14 cellular contexts compared by ENCODE assay signal in genomic region chr3:27462228-27462627, GRCh38. TPM values are rescaled to one million over a fixed set of nuclear protein-coding genes. Genes with fewer than 3 reads are reported as not detected.
A peak's percentile ranks its signal among the peaks of the same experiment; 100 is the strongest.
DNase-seq lines count a peak whose midpoint lies in the region; ATAC-seq, FAIRE-seq and TF ChIP-seq lines count a peak whose summit lies in the region.
"Had no signal": no experiment of that assay in that cellular context is flagged by ENCODE, and none has a peak within 500 bp of the region (broad histone marks: within the 10 kb centered on the region; RNA-seq: fewer than 3 reads in every experiment).

No MANE protein-coding gene starts in this region.

- H3K9me3 Mint-ChIP-seq in progenitor cell of endocrine pancreas (ENCODE audit: low read depth), result peaks cover 10% of the 10 kb centered on the region
- H3K9me3 Mint-ChIP-seq: CD4-positive, CD25-positive, alpha-beta regulatory T cell had no signal

- DNase-seq in GM12892 (ENCODE audit: insufficient read length) (no peak), T-helper 17 cell (no peak), endothelial cell of umbilical vein (ENCODE audit: low read depth, low spot score) (no peak), progenitor cell of endocrine pancreas (ENCODE audit: low spot score, unreplicated experiment) (no peak), posterior cingulate gyrus (no peak)
- DNase-seq: ACHN; CD4-positive, CD25-positive, alpha-beta regulatory T cell; DMS53; GOT3 had no signal

- no peaks in the 10 kb centered on the region for H3K4me1 ChIP-seq in endothelial cell of umbilical vein (ENCODE audit: control insufficient read depth, extremely low read depth, insufficient read depth, low read length)

- H3K36me3 ChIP-seq in endothelial cell of umbilical vein (ENCODE audit: control insufficient read depth in 2 of 2, extremely low read depth in 1 of 2, insufficient read depth in 2 of 2, low read length in 2 of 2), result no peaks in the 10 kb centered on the region
- H3K36me3 ChIP-seq: HAP-1 had no signal

- CTCF ChIA-PET in endothelial cell of umbilical vein (lab: Charles Lee), result no interaction called here

- peaks cover 98% of the 10 kb centered on the region for H3K79me2 ChIP-seq in endothelial cell of umbilical vein (ENCODE audit: control insufficient read depth, insufficient read depth, low read length)

- peaks cover 11% of the 10 kb centered on the region for H3K4me1 Mint-ChIP-seq in T-helper 17 cell
- H3K4me1 Mint-ChIP-seq in progenitor cell of endocrine pancreas (ENCODE audit: low read depth), result no peaks in the 10 kb centered on the region

- no peaks in the 10 kb centered on the region for H3K36me3 Mint-ChIP-seq in T-helper 17 cell (ENCODE audit: low read depth)
- peaks cover 28% of the 10 kb centered on the region for H3K36me3 Mint-ChIP-seq in progenitor cell of endocrine pancreas (ENCODE audit: insufficient read depth)

- no peak overlapping the region for H3K27ac Mint-ChIP-seq in T-helper 17 cell
- H3K27ac Mint-ChIP-seq in progenitor cell of endocrine pancreas, result peak overlapping the region; percentile 79

- no peaks in the 10 kb centered on the region for H3K9me3 ChIP-seq in T-helper 17 cell (ENCODE audit: control insufficient read depth, low read length, poor library complexity, severe bottlenecking)
- no peaks in the 10 kb centered on the region for H3K9me3 ChIP-seq in endothelial cell of umbilical vein (replicated peaks; ENCODE audit: control insufficient read depth, insufficient read depth, low read length)
- H3K9me3 ChIP-seq: HAP-1 had no signal

- no peak overlapping the region for H3K9ac ChIP-seq in endothelial cell of umbilical vein (replicated peaks; ENCODE audit: extremely low read depth, insufficient read depth, low read length)
- H3K9ac ChIP-seq: BLaER1 treated with 17β-estradiol and CSF1 and Interleukin-3, amounts not matched to agents 10 nM and 100 nM had no signal

- H2AFZ ChIP-seq in endothelial cell of umbilical vein (ENCODE audit: low read depth, low read length), result no peak overlapping the region

- H3K4me3 ChIP-seq in endothelial cell of umbilical vein (replicated peaks in 1 of 3; ENCODE audit: insufficient read depth in 1 of 3, low read depth in 1 of 3, low read length in 3 of 3), result no peak overlapping the region
- H3K4me3 ChIP-seq: BLaER1 treated with 17β-estradiol and CSF1 and Interleukin-3, amounts not matched to agents 10 nM and 100 nM; HAP-1 had no signal

- peaks cover 7% of the 10 kb centered on the region for H4K20me1 ChIP-seq in endothelial cell of umbilical vein (replicated peaks; ENCODE audit: control insufficient read depth, extremely low read depth, insufficient read depth, low read length)

- TF ChIP-seq POLR2A in GM12892 (IDR thresholded peaks at IDR 0.05; ENCODE audit: low read depth, low read length) (no peak), endothelial cell of umbilical vein (IDR thresholded peaks at IDR 0.05; ENCODE audit: low read depth, low read length) (no peak)

- no peak for ATAC-seq in T-helper 17 cell
- ATAC-seq in GM18511 (IDR thresholded peaks at IDR 0.05; ENCODE audit: unreplicated experiment), result no peak
- ATAC-seq in HG03571 (IDR thresholded peaks at IDR 0.05; ENCODE audit: unreplicated experiment), result no peak

- H3K27me3 Mint-ChIP-seq in T-helper 17 cell (no peaks in the 10 kb centered on the region), progenitor cell of endocrine pancreas (no peaks in the 10 kb centered on the region)
- H3K27me3 Mint-ChIP-seq: CD4-positive, CD25-positive, alpha-beta regulatory T cell had no signal

- no TSS peak for BruUV-seq in endothelial cell of umbilical vein (replicated peaks; lab: Mats Ljungman, UMichigan)

- H3K4me3 Mint-ChIP-seq in T-helper 17 cell (peak overlapping the region; percentile 3), progenitor cell of endocrine pancreas (ENCODE audit: low read depth) (no peak overlapping the region)
- H3K4me3 Mint-ChIP-seq: CD4-positive, CD25-positive, alpha-beta regulatory T cell had no signal

- no peaks in the 10 kb centered on the region for H3K27me3 ChIP-seq in endothelial cell of umbilical vein (ENCODE audit: control insufficient read depth in 2 of 2, insufficient read depth in 2 of 2, low read length in 2 of 2)
- H3K27me3 ChIP-seq: BLaER1 treated with 17β-estradiol and CSF1 and Interleukin-3, amounts not matched to agents 10 nM and 100 nM had no signal

- peak; percentile 5 for FAIRE-seq in GM12892 (lab: Jason Lieb, UNC)
- FAIRE-seq in endothelial cell of umbilical vein (lab: Jason Lieb, UNC), result peak; percentile 63
- FAIRE-seq: GM18507 had no signal

- H3K4me2 ChIP-seq in endothelial cell of umbilical vein (ENCODE audit: insufficient read depth, low read length), result no peak overlapping the region
- H3K4me2 ChIP-seq: BLaER1 treated with 17β-estradiol and CSF1 and Interleukin-3, amounts not matched to agents 10 nM and 100 nM had no signal

- intact Hi-C loops in endothelial cell of umbilical vein (cut with micrococcal nuclease) (no loop called here), posterior cingulate gyrus (cut with DNase I) (no loop called here)

- POLR2A ChIA-PET in endothelial cell of umbilical vein (lab: Charles Lee), result no interaction called here

- no peak for TF ChIP-seq CTCF in endothelial cell of umbilical vein (IDR thresholded peaks at IDR 0.05; ENCODE audit: extremely low read depth in 1 of 2, insufficient read depth in 1 of 2, low read depth in 1 of 2, low read length in 2 of 2)
- no peak for TF ChIP-seq CTCF in progenitor cell of endocrine pancreas (IDR thresholded peaks at IDR 0.05; ENCODE audit: unreplicated experiment)

- no peaks in the 10 kb centered on the region for H3K9me1 ChIP-seq in endothelial cell of umbilical vein (replicated peaks; ENCODE audit: control insufficient read depth, extremely low read depth, insufficient read depth, low read length)

- no peak overlapping the region for H3K27ac ChIP-seq in endothelial cell of umbilical vein (ENCODE audit: insufficient read depth, low read depth, low read length)
- H3K27ac ChIP-seq: BLaER1 treated with 17β-estradiol and CSF1 and Interleukin-3, amounts not matched to agents 10 nM and 100 nM had no signal

- dilution Hi-C loops in endothelial cell of umbilical vein (cut with MboI; ENCODE audit: extremely low pct_ligation_motif_present, low sequenced_read_pairs), result no loop called here

TF ChIP-seq in endothelial cell of umbilical vein, 7 proteins besides CTCF, POLR2A, EP300 and RAD21:
- TF ChIP-seq GATA2 (IDR thresholded peaks at IDR 0.05; ENCODE audit: insufficient read depth, insufficient read length, low read depth, low read length), result no peak
- no peak for TF ChIP-seq MYC (IDR thresholded peaks at IDR 0.05; ENCODE audit: low read depth, low read length)
- no peak for TF ChIP-seq JUN (IDR thresholded peaks at IDR 0.05; ENCODE audit: borderline replicate concordance, insufficient read depth, insufficient read length, low read depth)
- no peak for TF ChIP-seq FOS (IDR thresholded peaks at IDR 0.05; ENCODE audit: borderline replicate concordance, insufficient read depth, low read length)
- TF ChIP-seq, protein P1, sequence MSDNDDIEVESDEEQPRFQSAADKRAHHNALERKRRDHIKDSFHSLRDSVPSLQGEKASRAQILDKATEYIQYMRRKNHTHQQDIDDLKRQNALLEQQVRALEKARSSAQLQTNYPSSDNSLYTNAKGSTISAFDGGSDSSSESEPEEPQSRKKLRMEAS (IDR thresholded peaks at IDR 0.05; ENCODE audit: insufficient read depth, insufficient read length), result no peak
- no peak for TF ChIP-seq EZH2 (IDR thresholded peaks at IDR 0.05; ENCODE audit: borderline replicate concordance, low read depth, low read length, severe bottlenecking)
- no peak for TF ChIP-seq POLR2AphosphoS5 (IDR thresholded peaks at IDR 0.05; ENCODE audit: insufficient read depth, low read depth, low read length)

RNA-seq across cellular contexts. Expression of gene SLC4A7, which starts 22.0 kb away (rescaled TPM):
- 22.9 TPM for polyA plus RNA-seq in GM12892 (2012; ENCODE audit: missing spikeins)
- total RNA-seq in T-helper 17 cell (10 to 100 TPM; 63.9 to 67.3 TPM), endothelial cell of umbilical vein (50.9 and 58.6 TPM in 2 replicates), progenitor cell of endocrine pancreas (67.0 and 69.7 TPM in 2 replicates)
- 7.0 and 7.8 TPM in 2 replicates for polyA plus RNA-seq in endothelial cell of umbilical vein
- polyA plus RNA-seq in endothelial cell of umbilical vein (2011; cell fraction: cytosol; rRNA removed), result 4.5 and 4.8 TPM in 2 replicates
- polyA plus RNA-seq in endothelial cell of umbilical vein (2011; cell fraction: nucleus; rRNA removed), result 42.4 and 58.2 TPM in 2 replicates
- 20.5 and 24.2 TPM in 2 replicates for polyA plus RNA-seq in endothelial cell of umbilical vein (2012)
- polyA minus RNA-seq in endothelial cell of umbilical vein, result 38.8 and 42.5 TPM in 2 replicates
- polyA minus RNA-seq in endothelial cell of umbilical vein (2011; cell fraction: cytosol; rRNA and poly(A)+ RNA removed), result 25.2 TPM
- polyA minus RNA-seq in endothelial cell of umbilical vein (2011; cell fraction: nucleus; rRNA and poly(A)+ RNA removed), result 108 and 157 TPM in 2 replicates
